ENCODE assay signal across 14 cellular contexts in genomic region chr5:36691993-36692392, GRCh38.
DNase-seq lines count a peak whose midpoint lies in the region; ATAC-seq and TF ChIP-seq lines count a peak whose summit lies in the region.
"Had no signal": no experiment of that assay in that cellular context is flagged by ENCODE, and none has a peak within 500 bp of the region (broad histone marks: within the 10 kb centered on the region; RNA-seq: fewer than 3 reads in every experiment).

No MANE protein-coding gene starts in this region.

- H3K27ac Mint-ChIP-seq in Calu3 (ENCODE audit: unreplicated experiment): no peak overlapping the region
- H3K27ac Mint-ChIP-seq: activated CD4-positive, alpha-beta T cell treated with anti-CD3 and anti-CD28 coated beads, Interleukin-2, amount 10 ng/mL, durations not matched to agents 7 days and 5 days had no signal

- no TSS peak for BruUV-seq in Calu3 (replicated peaks; lab: Mats Ljungman, UMichigan)

- CTCF ChIA-PET in Calu3 (lab: Charles Lee): interaction anchor here (2.1 kb wide), 1 partner anchor 32 kb away, joined by 6 read pairs; no protein-coding TSS in a partner anchor

- peak overlapping the region; percentile 19 for H3K27ac ChIP-seq in skeletal muscle tissue (ENCODE audit: low read depth, low read length)
- H3K27ac ChIP-seq: brain microvascular endothelial cell, C4-2B, ovary had no signal

- in situ Hi-C loops in astrocyte of the spinal cord (cut with HindIII; ENCODE audit: low sequenced_read_pairs): no loop called here

- H3K4me3 ChIP-seq in astrocyte of the spinal cord (ENCODE audit: low read depth, low read length) (no peak overlapping the region), skeletal muscle tissue (ENCODE audit: low read length in 3 of 3) (no peak overlapping the region)
- H3K4me3 ChIP-seq: ovary had no signal

- no peaks in the 10 kb centered on the region for H3K36me3 ChIP-seq in skeletal muscle tissue (ENCODE audit: control insufficient read depth in 3 of 3, insufficient read depth in 3 of 3, low read length in 3 of 3)
- H3K36me3 ChIP-seq: brain microvascular endothelial cell, ovary had no signal

- no peak for TF ChIP-seq CTCF in astrocyte of the spinal cord (IDR thresholded peaks at IDR 0.05; ENCODE audit: low read depth, low read length)
- no peak for TF ChIP-seq CTCF in Calu3 (IDR thresholded peaks at IDR 0.05; ENCODE audit: unreplicated experiment)

- no peaks in the 10 kb centered on the region for H3K9me3 Mint-ChIP-seq in Calu3 (ENCODE audit: low read depth, unreplicated experiment)
- H3K9me3 Mint-ChIP-seq: activated CD4-positive, alpha-beta T cell treated with anti-CD3 and anti-CD28 coated beads, Interleukin-2, amount 10 ng/mL, durations not matched to agents 7 days and 5 days had no signal

- H3K4me1 Mint-ChIP-seq in Calu3 (ENCODE audit: low read depth, unreplicated experiment): peaks cover 8% of the 10 kb centered on the region

- peak; percentile 41 for ATAC-seq in left ventricle myocardium superior
- ATAC-seq in HG03521 (IDR thresholded peaks at IDR 0.05; ENCODE audit: unreplicated experiment): no peak

- intact Hi-C loops in left ventricle myocardium superior (cut with micrococcal nuclease) (loop anchor here (2.0 to 10.0 kb wide), 2 partner anchors 87 to 275 kb away; partner anchors contain the start of gene SLC1A3), Calu3 (cut with micrococcal nuclease; ENCODE audit: unreplicated experiment) (loop anchor here (2.0 to 10.0 kb wide), 2 partner anchors 185 to 617 kb away; no protein-coding TSS in a partner anchor)

- peak; percentile 40 for DNase-seq in ELF-1 (ENCODE audit: low read depth, low spot score)
- peak; percentile 49 for DNase-seq in astrocyte of the spinal cord (ENCODE audit: low read depth, low spot score)
- peak; percentile 39 for DNase-seq in left ventricle myocardium superior
- DNase-seq in activated CD4-positive, alpha-beta T cell treated with anti-CD3 and anti-CD28 coated beads, Interleukin-2, amount 50 U/mL, for 48 hours: no peak
- DNase-seq in Calu3: no peak
- no peak for DNase-seq in NCI-H446 (lab: John Stamatoyannopoulos, UW)
- DNase-seq: activated CD4-positive, alpha-beta T cell treated with anti-CD3 and anti-CD28 coated beads, Interleukin-2, amount 10 ng/mL, durations not matched to agents 7 days and 5 days; brain microvascular endothelial cell; mammary epithelial cell; ovary; T-helper 2 cell had no signal

- no peaks in the 10 kb centered on the region for H3K27me3 Mint-ChIP-seq in Calu3 (ENCODE audit: unreplicated experiment)

- H3K27me3 ChIP-seq in skeletal muscle tissue (ENCODE audit: control insufficient read depth in 3 of 3, insufficient read depth in 3 of 3, low read length in 3 of 3): peaks cover 0 to 3% (median 0%) of the 10 kb centered on the region in 3 donors
- H3K27me3 ChIP-seq: brain microvascular endothelial cell, ovary had no signal

- H3K4me1 ChIP-seq in skeletal muscle tissue (ENCODE audit: control insufficient read depth in 3 of 3, insufficient read depth in 3 of 3, low read length in 3 of 3): peaks cover 19 to 25% (median 20%) of the 10 kb centered on the region in 3 donors

- H3K36me3 Mint-ChIP-seq in Calu3 (ENCODE audit: insufficient read depth, unreplicated experiment): peaks cover 5% of the 10 kb centered on the region

- no peak overlapping the region for H3K9ac ChIP-seq in skeletal muscle tissue (ENCODE audit: low read depth in 1 of 3, low read length in 3 of 3)

- H3K9me3 ChIP-seq in skeletal muscle tissue (ENCODE audit: control insufficient read depth in 3 of 3, low read length in 3 of 3): no peaks in the 10 kb centered on the region
- H3K9me3 ChIP-seq: ovary had no signal

- H3K4me3 Mint-ChIP-seq in Calu3 (ENCODE audit: low read depth, unreplicated experiment): no peak overlapping the region
- H3K4me3 Mint-ChIP-seq: activated CD4-positive, alpha-beta T cell treated with anti-CD3 and anti-CD28 coated beads, Interleukin-2, amount 10 ng/mL, durations not matched to agents 7 days and 5 days had no signal

Comparison
In these comparisons a context has a peak if more than half of its experiments do, and no peak if none do; other contexts are left out.
1. DNase-seq: peak in ELF-1 (single experiment), astrocyte of the spinal cord (single experiment) and left ventricle myocardium superior (single experiment); none in activated CD4-positive, alpha-beta T cell treated with anti-CD3 and anti-CD28 coated beads, Interleukin-2, amount 50 U/mL, for 48 hours (0 of 2), Calu3 (single experiment) and NCI-H446 (0 of 2).